Comparison of ENCODE assay signal across 23 cellular contexts in the genomic region with DNA sequence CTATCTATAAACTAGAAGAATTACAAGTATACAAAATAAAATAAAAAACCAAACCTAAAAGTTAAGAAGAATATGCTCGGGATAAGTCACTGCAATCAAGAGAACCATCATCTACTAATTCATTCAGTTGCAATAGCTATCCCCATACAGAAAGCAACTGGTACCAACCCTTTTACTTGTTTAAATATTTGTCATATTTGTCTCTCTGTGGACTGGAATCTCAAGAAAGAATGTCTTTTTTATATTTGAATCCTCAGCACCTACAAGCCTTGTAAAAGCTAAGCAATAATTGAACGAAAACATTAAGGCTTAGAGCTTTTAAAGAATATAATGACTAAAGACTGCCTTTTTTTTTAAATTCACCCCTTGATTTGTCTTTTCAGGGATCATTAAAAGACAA. TPM values are rescaled to one million over a fixed set of nuclear protein-coding genes. Genes with fewer than 3 reads are reported as not detected.
"Had no signal": no experiment of that assay in that cellular context is flagged by ENCODE, and none has a peak within 500 bp of the region (broad histone marks: within the 10 kb centered on the region; RNA-seq: fewer than 3 reads in every experiment).

No MANE protein-coding gene starts in this region.

- H3K4me3 ChIP-seq: adrenal gland, breast epithelium, esophagus squamous epithelium, heart right ventricle, tibial nerve had no signal

- H3K36me3 ChIP-seq: adrenal gland, esophagus squamous epithelium, heart right ventricle had no signal

- H3K4me1 ChIP-seq: breast epithelium had no signal

- DNase-seq: activated B cell treated with CpG ODN at 0.5 μM for 24 hours; activated CD4-positive, alpha-beta memory T cell treated with anti-CD3 and anti-CD28 coated beads, Interleukin-2, amount 10 ng/mL, durations not matched to agents 7 days and 5 days; activated CD4-positive, alpha-beta T cell treated with anti-CD3 and anti-CD28 coated beads for 4 hours; activated effector memory CD4-positive, alpha-beta T cell treated with anti-CD3 and anti-CD28 coated beads, Interleukin-2, amount 50 U/mL, for 16 hours; activated T-cell treated with anti-CD3 and anti-CD28 coated beads, Interleukin-2, amount 50 U/mL, for 1 hour; adrenal gland; cerebellar nuclear complex; dermis blood vessel endothelial cell; effector memory CD4-positive, alpha-beta T cell; esophagus squamous epithelium; heart right ventricle; stimulated activated CD4-positive, alpha-beta T cell treated with anti-CD3 and anti-CD28 coated beads, Interleukin-2, amount 100 ng/mL, for 24 hours; stimulated activated naive CD8-positive, alpha-beta T cell treated with anti-CD3 and anti-CD28 coated beads, Interleukin-15, Interleukin-2, amounts not matched to agents 100 U/mL and 50 U/mL, for 24 hours; substantia nigra; T-cell; T-helper 9 cell had no signal

- H3K4me3 Mint-ChIP-seq: activated B cell treated with CpG ODN at 0.5 μM for 24 hours; activated CD4-positive, alpha-beta memory T cell treated with anti-CD3 and anti-CD28 coated beads, Interleukin-2, amount 10 ng/mL, durations not matched to agents 7 days and 5 days; activated naive CD4-positive, alpha-beta T cell treated with anti-CD3 and anti-CD28 coated beads, Interleukin-2, amount 50 U/mL, for 24 hours; natural killer cell treated with Interleukin-12 subunit alpha and Interleukin-12 subunit beta and Interleukin-15 and Interleukin-18, amount 100 ng/mL, for 72 hours had no signal

- H3K36me3 Mint-ChIP-seq: natural killer cell treated with Interleukin-12 subunit alpha and Interleukin-12 subunit beta and Interleukin-15 and Interleukin-18, amount 100 ng/mL, for 72 hours had no signal

- H3K9me3 Mint-ChIP-seq: activated B cell treated with CpG ODN at 0.5 μM for 24 hours; activated naive CD4-positive, alpha-beta T cell treated with anti-CD3 and anti-CD28 coated beads, Interleukin-2, amount 50 U/mL, for 24 hours; natural killer cell treated with Interleukin-12 subunit alpha and Interleukin-12 subunit beta and Interleukin-15 and Interleukin-18, amount 100 ng/mL, for 72 hours; T-cell had no signal

- ATAC-seq: heart right ventricle; natural killer cell treated with Interleukin-12 subunit alpha and Interleukin-12 subunit beta and Interleukin-15 and Interleukin-18, amount 100 ng/mL, for 72 hours; stimulated activated naive CD8-positive, alpha-beta T cell treated with anti-CD3 and anti-CD28 coated beads, Interleukin-15, Interleukin-2, amounts not matched to agents 100 U/mL and 50 U/mL, for 24 hours; T-cell had no signal

- H3K27ac Mint-ChIP-seq: activated B cell treated with CpG ODN at 0.5 μM for 24 hours; activated naive CD4-positive, alpha-beta T cell treated with anti-CD3 and anti-CD28 coated beads, Interleukin-2, amount 50 U/mL, for 24 hours; progenitor cell of endocrine pancreas had no signal

- H3K27me3 Mint-ChIP-seq: activated B cell treated with CpG ODN at 0.5 μM for 24 hours; activated CD4-positive, alpha-beta memory T cell treated with anti-CD3 and anti-CD28 coated beads, Interleukin-2, amount 10 ng/mL, durations not matched to agents 7 days and 5 days; activated naive CD4-positive, alpha-beta T cell treated with anti-CD3 and anti-CD28 coated beads, Interleukin-2, amount 50 U/mL, for 24 hours; natural killer cell treated with Interleukin-12 subunit alpha and Interleukin-12 subunit beta and Interleukin-15 and Interleukin-18, amount 100 ng/mL, for 72 hours; progenitor cell of endocrine pancreas; T-cell had no signal

- FAIRE-seq: urothelium cell line had no signal

- H3K27me3 ChIP-seq: adrenal gland, breast epithelium, esophagus squamous epithelium, heart right ventricle, tibial nerve had no signal

- H3K9me3 ChIP-seq: adrenal gland, breast epithelium, esophagus squamous epithelium had no signal

RNA-seq across cellular contexts. Expression of a gene that starts 35.7 kb away (rescaled TPM):
- total RNA-seq: activated B cell treated with CpG ODN at 0.5 μM for 24 hours; activated CD4-positive, alpha-beta memory T cell treated with anti-CD3 and anti-CD28 coated beads, Interleukin-2, amount 10 ng/mL, durations not matched to agents 7 days and 5 days; liver; natural killer cell treated with Interleukin-12 subunit alpha and Interleukin-12 subunit beta and Interleukin-15 and Interleukin-18, amount 100 ng/mL, for 72 hours; progenitor cell of endocrine pancreas; T-cell; tibial nerve had no signal
- polyA plus RNA-seq: liver had no signal
